In the genomic region with DNA sequence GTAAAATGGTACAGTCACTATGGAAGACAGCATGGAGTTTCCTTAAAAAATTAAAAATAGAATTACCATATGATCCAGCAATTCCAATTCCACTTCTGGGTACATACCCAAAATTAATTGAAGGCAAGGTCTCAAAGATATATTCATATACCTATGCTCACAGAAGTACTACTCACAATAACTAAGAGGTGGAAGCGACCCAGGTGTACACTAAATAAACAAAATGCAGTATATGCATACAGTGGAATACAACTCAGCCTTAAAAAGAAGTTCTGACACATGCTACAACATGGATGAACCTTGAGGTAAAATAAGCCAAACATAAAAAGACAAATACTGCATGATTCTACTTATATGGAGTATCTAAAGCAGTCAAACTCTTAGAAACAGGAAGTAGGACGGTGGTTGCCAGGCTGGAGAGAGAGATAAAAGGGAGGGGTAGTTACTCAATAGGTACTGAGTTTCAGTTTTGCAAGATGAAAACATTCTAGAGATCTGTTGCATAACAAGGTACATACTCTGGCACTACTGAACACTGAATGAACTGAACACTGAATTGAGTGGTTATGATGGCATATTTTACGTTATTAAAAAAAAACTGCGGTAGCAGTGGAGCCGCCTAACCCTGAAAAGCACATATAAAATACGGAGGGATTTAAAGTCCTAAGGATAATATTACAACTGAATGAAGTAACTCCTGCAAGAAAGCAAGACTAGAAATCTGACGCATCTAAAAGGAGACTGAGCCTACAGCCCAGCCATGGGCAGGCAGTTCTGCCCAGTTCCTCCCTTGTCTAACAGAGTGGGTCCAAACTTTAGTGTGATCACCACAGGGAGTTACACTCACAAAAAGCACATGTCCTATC, we compare ENCODE assay signal across 7 cellular contexts. TPM values are rescaled to one million over a fixed set of nuclear protein-coding genes. Genes with fewer than 3 reads are reported as not detected.
A peak's percentile ranks its signal among the peaks of the same experiment; 100 is the strongest.
DNase-seq lines count a peak whose midpoint lies in the region; ATAC-seq, FAIRE-seq and TF ChIP-seq lines count a peak whose summit lies in the region.

No MANE protein-coding gene starts in this region.

- TF ChIP-seq EP300 in GM12878 (IDR thresholded peaks at IDR 0.05; ENCODE audit: borderline replicate concordance in 1 of 2, control insufficient read depth in 1 of 2, low read depth in 2 of 2, low read length in 2 of 2) (no peak), HepG2 (IDR thresholded peaks at IDR 0.05; ENCODE audit: low read depth in 2 of 2, low read length in 2 of 2) (peak in 1 of 2 experiments; percentile 58; a peak in 1 of 4 replicates), HepG2 (CRISPR knock-in tag; IDR thresholded peaks at IDR 0.05; ENCODE audit: borderline replicate concordance) (no peak)

- no peak for TF ChIP-seq RAD21 in GM12878 (IDR thresholded peaks at IDR 0.05; ENCODE audit: insufficient read depth, low read depth, low read length)
- no peak for TF ChIP-seq RAD21 in HepG2 (CRISPR knock-in tag; IDR thresholded peaks at IDR 0.05)

- H3K36me3 ChIP-seq in GM12878 (ENCODE audit: control insufficient read depth in 2 of 2, insufficient read depth in 2 of 2, low read length in 1 of 2) (peaks cover 0 to 5% of the 10 kb centered on the region in 2 experiments; a peak in 2 of 4 replicates), HepG2 (replicated peaks in 1 of 2; ENCODE audit: control insufficient read depth in 1 of 2, insufficient read depth in 2 of 2, low read length in 2 of 2) (peaks cover 1 to 11% of the 10 kb centered on the region in 2 experiments), tibial artery (no peaks in the 10 kb centered on the region)

- FAIRE-seq in GM12878 (lab: Jason Lieb, UNC) (peak; percentile 92), HepG2 (lab: Jason Lieb, UNC) (peak; percentile 88)

- CTCF ChIA-PET in GM12878 (lab: Yijun Ruan, JAX), result interaction anchor here (1.4 to 1.7 kb wide), 3 partner anchors 9 to 35 kb away, joined by 6 to 7 read pairs (median 6); a partner anchor contains a TSS
- CTCF ChIA-PET in HepG2 (lab: Yijun Ruan, JAX; ENCODE audit: low intra/inter-chr PET ratio, low total read pairs), result no interaction called here

- H3K4me3 ChIP-seq in GM12878 (peak overlapping the region; percentile 6; the same call in 1 of the 2 replicates), HepG2 (replicated peaks in 1 of 3; ENCODE audit: insufficient read depth in 1 of 3, low read depth in 2 of 3, low read length in 3 of 3) (no peak overlapping the region), tibial artery (no peak overlapping the region)

- BruUV-seq in GM12878 (replicated peaks; lab: Mats Ljungman, UMichigan) (TSS peak; percentile 26), HepG2 (replicated peaks; lab: Mats Ljungman, UMichigan) (TSS peak; percentile 22)

- ATAC-seq in GM18909 (IDR thresholded peaks at IDR 0.05; ENCODE audit: poor library complexity, unreplicated experiment), result peak; percentile 89
- ATAC-seq in HG02981 (IDR thresholded peaks at IDR 0.05; ENCODE audit: unreplicated experiment), result peak; percentile 89
- peak; percentile 97 for ATAC-seq in GM12878
- ATAC-seq in HepG2, result peak; percentile 86

- 20% methylated on average over 7 of the region's 7 CpGs for WGBS in GM12878 (ENCODE audit: insufficient coverage, insufficient replicate concordance, low lambda C conversion rate, missing lambda C conversion rate)
- 31% methylated on average over 7 of the region's 7 CpGs for WGBS in HepG2 (ENCODE audit: low lambda C conversion rate)

- H4K20me1 ChIP-seq in GM12878 (ENCODE audit: control insufficient read depth, insufficient read depth) (peaks cover 2% of the 10 kb centered on the region; the same call in 1 of the 2 replicates), HepG2 (ENCODE audit: insufficient read depth, low read length) (peaks cover 46% of the 10 kb centered on the region)

- H3K79me2 ChIP-seq in GM12878 (ENCODE audit: control insufficient read depth, insufficient read depth, low read length), result peaks cover 61% of the 10 kb centered on the region
- peaks cover 80% of the 10 kb centered on the region for H3K79me2 ChIP-seq in HepG2 (ENCODE audit: insufficient read depth, low read length)

- H3K9ac ChIP-seq in GM12878 (ENCODE audit: control insufficient read depth, insufficient read depth, low read length) (no peak overlapping the region), HepG2 (ENCODE audit: insufficient read depth, low read depth, low read length) (no peak overlapping the region)

- peaks cover 15% of the 10 kb centered on the region for H3K4me1 ChIP-seq in GM12878 (ENCODE audit: control insufficient read depth, insufficient read depth, low read length)
- H3K4me1 ChIP-seq in HepG2 (ENCODE audit: insufficient read depth, low read length), result peaks cover 18% of the 10 kb centered on the region
- H3K4me1 ChIP-seq in tibial artery, result peaks cover 0 to 70% (median 39%) of the 10 kb centered on the region in 4 donors

- in situ Hi-C loops in GM12878 (cut with MboI) (no loop called here), HepG2 (cut with HindIII; ENCODE audit: extremely low pct_ligation_motif_present, low pct_unique_long_range_greater_than_20kb) (no loop called here)

- H2AFZ ChIP-seq in GM12878 (ENCODE audit: control insufficient read depth, low read depth, low read length), result no peak overlapping the region
- H2AFZ ChIP-seq in HepG2 (ENCODE audit: low read length), result no peak overlapping the region

- SMC1A ChIA-PET in GM12878 (lab: Charles Lee; ENCODE audit: uncharacterized antibody, unreplicated experiment), result interaction anchor here (0.9 to 1.8 kb wide), 5 partner anchors 9 to 66 kb away, joined by 3 to 6 read pairs (median 4); a partner anchor contains a TSS

- DNase-seq in RPMI7951 (ENCODE audit: low read depth) (peak; percentile 4), GM12878 (ENCODE audit: low read depth, low spot score) (peak; percentile 55), HepG2 (ENCODE audit: low spot score) (peak; percentile 79), tibial artery (peak; percentile 66 to 68), NCI-H2081 treated with DMSO at 0.1 percent for 48 hours (lab: John Stamatoyannopoulos, UW) (no peak)

- H3K27ac ChIP-seq in GM12878 (ENCODE audit: control insufficient read depth, insufficient read depth) (peak overlapping the region; percentile 38; the same call in 1 of the 2 replicates), HepG2 (ENCODE audit: extremely low read length, insufficient read depth, low read length) (peak overlapping the region; percentile 42), tibial artery (peak overlapping the region in 1 of 2 donors; percentile 12)

- H3K27me3 ChIP-seq in GM12878 (replicated peaks in 1 of 2; ENCODE audit: control insufficient read depth in 2 of 2, insufficient read depth in 2 of 2, low read length in 1 of 2), result no peaks in the 10 kb centered on the region
- no peaks in the 10 kb centered on the region; a peak in 1 of 5 replicates for H3K27me3 ChIP-seq in HepG2 (ENCODE audit: control insufficient read depth in 1 of 2, insufficient read depth in 2 of 2, low read length in 2 of 2)
- no peaks in the 10 kb centered on the region for H3K27me3 ChIP-seq in tibial artery

- H3K4me2 ChIP-seq in GM12878 (ENCODE audit: control insufficient read depth, insufficient read depth) (peak overlapping the region; percentile 43), HepG2 (ENCODE audit: low read depth, low read length) (peak overlapping the region; percentile 46)

- POLR2A ChIA-PET in GM12878 (lab: Charles Lee), result no interaction called here
- POLR2A ChIA-PET in HepG2 (lab: Yijun Ruan, JAX), result interaction anchor here (1.0 kb wide), 1 partner anchor 12 kb away, joined by 4 read pairs; a partner anchor contains a TSS

- RAD21 ChIA-PET in GM12878 (lab: Charles Lee; ENCODE audit: unreplicated experiment), result interaction anchor here (1.4 to 1.6 kb wide), 2 partner anchors 24 to 35 kb away, joined by 3 to 5 read pairs; a partner anchor contains a TSS

- TF ChIP-seq POLR2A in GM12878 (IDR thresholded peaks at IDR 0.05; ENCODE audit: low read depth, low read length), result no peak
- no peak for TF ChIP-seq POLR2A in HepG2 (IDR thresholded peaks at IDR 0.05; ENCODE audit: insufficient read depth in 1 of 2, low read depth in 2 of 2, low read length in 2 of 2)

- TF ChIP-seq CTCF in GM12878 (IDR thresholded peaks at IDR 0.05 in 2 of 3, conservative IDR thresholded peaks at IDR 0.05 in 1 of 3; ENCODE audit: control insufficient read depth in 2 of 3, extremely low read depth in 1 of 3, insufficient read depth in 1 of 3, low read depth in 3 of 3, low read length in 3 of 3) (no peak), HepG2 (CRISPR knock-in tag; IDR thresholded peaks at IDR 0.05) (no peak), tibial artery (IDR thresholded peaks at IDR 0.05) (no peak)

- no peaks in the 10 kb centered on the region for H3K9me3 ChIP-seq in GM12878 (replicated peaks; ENCODE audit: control insufficient read depth, insufficient read depth, low read length)
- no peaks in the 10 kb centered on the region for H3K9me3 ChIP-seq in HepG2 (ENCODE audit: low read length)
- no peaks in the 10 kb centered on the region for H3K9me3 ChIP-seq in tibial artery

- intact Hi-C loops in GM12878 (cut with micrococcal nuclease; ENCODE audit: unreplicated experiment) (loop anchor here (2.0 kb wide), 1 partner anchor 35 kb away; a partner anchor contains a TSS), HepG2 (cut with micrococcal nuclease; ENCODE audit: unreplicated experiment) (no loop called here), tibial artery (cut with DNase I; ENCODE audit: low total_unique reads) (no loop called here)

RNA-seq across cellular contexts. Expression of a gene that starts 12.8 kb away (rescaled TPM):
- total RNA-seq in RPMI7951 (2014; rRNA removed; shearing (Covaris generic)), result 24.8 and 32.0 TPM in 2 replicates
- total RNA-seq in GM12878 (2013; cell fraction: nucleolus; rRNA removed), result 36.2 and 39.9 TPM in 2 replicates
- 19.5 and 20.7 TPM in 2 replicates for total RNA-seq in GM12878 (2014; rRNA removed)
- total RNA-seq in GM12878 (2014; rRNA removed; fragmentation: Illumina TruSeq; extraction: Trizol), result 7.6 and 10.2 TPM in 2 replicates
- 25.9 and 27.4 TPM in 2 replicates for total RNA-seq in GM12878 (2021)
- 7.8 TPM for polyA plus RNA-seq in GM12878 (2011; ENCODE audit: low read depth)
- polyA plus RNA-seq in GM12878 (2011; rRNA removed), result 7.2 and 14.5 TPM in 2 replicates
- 20.5 and 24.0 TPM in 2 replicates for polyA plus RNA-seq in GM12878 (2011; cell fraction: cytosol; rRNA removed)
- 20.9 and 26.4 TPM in 2 replicates for polyA plus RNA-seq in GM12878 (2011; cell fraction: nucleus; rRNA removed)
- polyA plus RNA-seq in GM12878 (2012), result 12.1 and 14.4 TPM in 2 replicates
- 12.0 and 14.5 TPM in 2 replicates for polyA plus RNA-seq in GM12878 (2014; fragmentation: Illumina TruSeq; extraction: Trizol)
- under 1 TPM; 0.19 to 0.44 TPM for polyA plus RNA-seq in GM12878 (2014; fragmentation: Nextera tagmentation; extraction: Ambion mirVana)
- 17.5 and 18.7 TPM in 2 replicates for polyA plus RNA-seq in GM12878 (2014; rRNA removed)
- 10 to 100 TPM; 24.1 to 28.4 TPM for polyA plus RNA-seq in GM12878 (2016; fragmentation: Nextera tagmentation; extraction: Ambion mirVana)
- 14.9 and 21.1 TPM in 2 replicates for polyA minus RNA-seq in GM12878 (2011; rRNA and poly(A)+ RNA removed)
- 8.4 and 8.5 TPM in 2 replicates for polyA minus RNA-seq in GM12878 (2011; cell fraction: cytosol; rRNA and poly(A)+ RNA removed)
- polyA minus RNA-seq in GM12878 (2011; cell fraction: nucleus; rRNA and poly(A)+ RNA removed), result 9.8 and 16.3 TPM in 2 replicates
- total RNA-seq in HepG2 (2016; rRNA removed; fragmentation: Illumina TruSeq; extraction: Trizol), result 13.1 and 35.3 TPM in 2 replicates
- total RNA-seq in HepG2 (2016; cell fraction: cytosol; rRNA removed; fragmentation: Illumina TruSeq; extraction: Trizol; ENCODE audit: low read depth), result 3.2 and 3.3 TPM in 2 replicates
- 11.4 and 34.3 TPM in 2 replicates for total RNA-seq in HepG2 (2016; cell fraction: insoluble cytoplasmic fraction; rRNA removed; fragmentation: Illumina TruSeq; extraction: Trizol)
- 7.2 and 7.5 TPM in 2 replicates for total RNA-seq in HepG2 (2016; cell fraction: membrane; rRNA removed; fragmentation: Illumina TruSeq; extraction: Trizol)
- total RNA-seq in HepG2 (2016; cell fraction: nucleus; rRNA removed; fragmentation: Illumina TruSeq; extraction: Trizol), result 34.8 and 37.6 TPM in 2 replicates
- polyA plus RNA-seq in HepG2 (2011; rRNA removed), result 23.1 and 27.6 TPM in 2 replicates
- 25.5 and 27.7 TPM in 2 replicates for polyA plus RNA-seq in HepG2 (2011; cell fraction: cytosol; rRNA removed)
- polyA plus RNA-seq in HepG2 (2011; cell fraction: nucleus; rRNA removed), result 29.9 and 34.4 TPM in 2 replicates
- 25.6 and 27.4 TPM in 2 replicates for polyA plus RNA-seq in HepG2 (2012)
- polyA plus RNA-seq in HepG2 (2016; cell fraction: cytosol; fragmentation: Illumina TruSeq; extraction: Trizol; ENCODE audit: low read depth), result 1.5 TPM in 2 replicates
- polyA plus RNA-seq in HepG2 (2016; cell fraction: insoluble cytoplasmic fraction; fragmentation: Illumina TruSeq; extraction: Trizol; ENCODE audit: low read depth), result 10.5 and 13.9 TPM in 2 replicates
- polyA plus RNA-seq in HepG2 (2016; cell fraction: membrane; fragmentation: Illumina TruSeq; extraction: Trizol; ENCODE audit: low read depth), result 3.2 and 3.5 TPM in 2 replicates
- 46.9 and 47.1 TPM in 2 replicates for polyA plus RNA-seq in HepG2 (2016; cell fraction: nucleus; fragmentation: Illumina TruSeq; extraction: Trizol; ENCODE audit: insufficient read depth, low read depth)
- polyA minus RNA-seq in HepG2 (2011; rRNA and poly(A)+ RNA removed; ENCODE audit: low replicate concordance), result 21.9 and 57.1 TPM in 2 replicates
- 20.8 and 23.5 TPM in 2 replicates for polyA minus RNA-seq in HepG2 (2011; cell fraction: cytosol; rRNA and poly(A)+ RNA removed)
- polyA minus RNA-seq in HepG2 (2011; cell fraction: nucleus; rRNA and poly(A)+ RNA removed), result 18.0 and 21.3 TPM in 2 replicates

RNA-seq across cellular contexts. Expression of a gene that starts 21.7 kb away (rescaled TPM):
- not detected in 2 replicates for total RNA-seq in RPMI7951 (2014; rRNA removed; shearing (Covaris generic))
- not detected in 2 replicates for total RNA-seq in GM12878 (2013; cell fraction: nucleolus; rRNA removed)
- total RNA-seq in GM12878 (2014; rRNA removed), result 0.17 TPM in 1 of 2 replicates, not detected in the other
- not detected in 2 replicates for total RNA-seq in GM12878 (2014; rRNA removed; fragmentation: Illumina TruSeq; extraction: Trizol)
- not detected in 2 replicates for total RNA-seq in GM12878 (2021)
- polyA plus RNA-seq in GM12878 (2011; ENCODE audit: low read depth), result not detected
- not detected in 2 replicates for polyA plus RNA-seq in GM12878 (2011; rRNA removed)
- polyA plus RNA-seq in GM12878 (2011; cell fraction: cytosol; rRNA removed), result not detected in 2 replicates
- not detected in 2 replicates for polyA plus RNA-seq in GM12878 (2011; cell fraction: nucleus; rRNA removed)
- polyA plus RNA-seq in GM12878 (2012), result not detected in 2 replicates
- polyA plus RNA-seq in GM12878 (2014; fragmentation: Illumina TruSeq; extraction: Trizol), result 0.03 TPM in 1 of 2 replicates, not detected in the other
- polyA plus RNA-seq in GM12878 (2014; fragmentation: Nextera tagmentation; extraction: Ambion mirVana), result not detected
- polyA plus RNA-seq in GM12878 (2014; rRNA removed), result not detected in 2 replicates
- not detected for polyA plus RNA-seq in GM12878 (2016; fragmentation: Nextera tagmentation; extraction: Ambion mirVana)
- polyA minus RNA-seq in GM12878 (2011; rRNA and poly(A)+ RNA removed), result not detected in 2 replicates
- polyA minus RNA-seq in GM12878 (2011; cell fraction: cytosol; rRNA and poly(A)+ RNA removed), result not detected in 2 replicates
- polyA minus RNA-seq in GM12878 (2011; cell fraction: nucleus; rRNA and poly(A)+ RNA removed), result not detected in 2 replicates
- not detected in 2 replicates for total RNA-seq in HepG2 (2016; rRNA removed; fragmentation: Illumina TruSeq; extraction: Trizol)
- total RNA-seq in HepG2 (2016; cell fraction: cytosol; rRNA removed; fragmentation: Illumina TruSeq; extraction: Trizol; ENCODE audit: low read depth), result not detected in 2 replicates
- not detected in 2 replicates for total RNA-seq in HepG2 (2016; cell fraction: insoluble cytoplasmic fraction; rRNA removed; fragmentation: Illumina TruSeq; extraction: Trizol)
- not detected in 2 replicates for total RNA-seq in HepG2 (2016; cell fraction: membrane; rRNA removed; fragmentation: Illumina TruSeq; extraction: Trizol)
- not detected in 2 replicates for total RNA-seq in HepG2 (2016; cell fraction: nucleus; rRNA removed; fragmentation: Illumina TruSeq; extraction: Trizol)
- not detected in 2 replicates for polyA plus RNA-seq in HepG2 (2011; rRNA removed)
- not detected in 2 replicates for polyA plus RNA-seq in HepG2 (2011; cell fraction: cytosol; rRNA removed)
- not detected in 2 replicates for polyA plus RNA-seq in HepG2 (2011; cell fraction: nucleus; rRNA removed)
- polyA plus RNA-seq in HepG2 (2012), result not detected in 2 replicates
- not detected in 2 replicates for polyA plus RNA-seq in HepG2 (2016; cell fraction: cytosol; fragmentation: Illumina TruSeq; extraction: Trizol; ENCODE audit: low read depth)
- polyA plus RNA-seq in HepG2 (2016; cell fraction: insoluble cytoplasmic fraction; fragmentation: Illumina TruSeq; extraction: Trizol; ENCODE audit: low read depth), result not detected in 2 replicates
- polyA plus RNA-seq in HepG2 (2016; cell fraction: membrane; fragmentation: Illumina TruSeq; extraction: Trizol; ENCODE audit: low read depth), result not detected in 2 replicates
- polyA plus RNA-seq in HepG2 (2016; cell fraction: nucleus; fragmentation: Illumina TruSeq; extraction: Trizol; ENCODE audit: insufficient read depth, low read depth), result not detected in 2 replicates
- not detected in 2 replicates for polyA minus RNA-seq in HepG2 (2011; rRNA and poly(A)+ RNA removed; ENCODE audit: low replicate concordance)
- not detected in 2 replicates for polyA minus RNA-seq in HepG2 (2011; cell fraction: cytosol; rRNA and poly(A)+ RNA removed)
- polyA minus RNA-seq in HepG2 (2011; cell fraction: nucleus; rRNA and poly(A)+ RNA removed), result not detected in 2 replicates

RNA-seq across cellular contexts. Expression of a gene that starts 35.0 kb away (rescaled TPM):
- total RNA-seq in RPMI7951 (2014; rRNA removed; shearing (Covaris generic)), result 9.4 and 10.2 TPM in 2 replicates
- 9.8 and 14.9 TPM in 2 replicates for total RNA-seq in GM12878 (2013; cell fraction: nucleolus; rRNA removed)
- total RNA-seq in GM12878 (2014; rRNA removed) (12.5 and 13.5 TPM in 2 replicates), GM12878 (2014; rRNA removed; fragmentation: Illumina TruSeq; extraction: Trizol) (6.0 and 6.4 TPM in 2 replicates), GM12878 (2021) (17.9 and 18.3 TPM in 2 replicates), HepG2 (2016; rRNA removed; fragmentation: Illumina TruSeq; extraction: Trizol) (7.6 and 8.9 TPM in 2 replicates)
- 4.2 TPM for polyA plus RNA-seq in GM12878 (2011; ENCODE audit: low read depth)
- polyA plus RNA-seq in GM12878 (2011; rRNA removed) (5.7 and 10.2 TPM in 2 replicates), GM12878 (2014; fragmentation: Illumina TruSeq; extraction: Trizol) (0.89 and 6.3 TPM in 2 replicates), GM12878 (2014; fragmentation: Nextera tagmentation; extraction: Ambion mirVana) (1 to 10 TPM in 1 of 2 experiments, under 1 TPM in 1; 0.14 to 1.0 TPM), GM12878 (2014; rRNA removed) (16.2 and 16.9 TPM in 2 replicates), GM12878 (2016; fragmentation: Nextera tagmentation; extraction: Ambion mirVana) (10 to 100 TPM; 14.2 to 15.0 TPM), HepG2 (2011; rRNA removed) (7.7 and 9.4 TPM in 2 replicates)
- polyA plus RNA-seq in GM12878 (2011; cell fraction: cytosol; rRNA removed), result 12.9 and 18.4 TPM in 2 replicates
- 17.2 and 24.5 TPM in 2 replicates for polyA plus RNA-seq in GM12878 (2011; cell fraction: nucleus; rRNA removed)
- 10.5 and 11.6 TPM in 2 replicates for polyA plus RNA-seq in GM12878 (2012)
- polyA minus RNA-seq in GM12878 (2011; rRNA and poly(A)+ RNA removed), result 2.9 and 7.7 TPM in 2 replicates
- polyA minus RNA-seq in GM12878 (2011; cell fraction: cytosol; rRNA and poly(A)+ RNA removed), result 5.6 TPM in 2 replicates
- 3.7 and 6.9 TPM in 2 replicates for polyA minus RNA-seq in GM12878 (2011; cell fraction: nucleus; rRNA and poly(A)+ RNA removed)
- 1.4 and 1.9 TPM in 2 replicates for total RNA-seq in HepG2 (2016; cell fraction: cytosol; rRNA removed; fragmentation: Illumina TruSeq; extraction: Trizol; ENCODE audit: low read depth)
- total RNA-seq in HepG2 (2016; cell fraction: insoluble cytoplasmic fraction; rRNA removed; fragmentation: Illumina TruSeq; extraction: Trizol), result 7.9 and 8.1 TPM in 2 replicates
- total RNA-seq in HepG2 (2016; cell fraction: membrane; rRNA removed; fragmentation: Illumina TruSeq; extraction: Trizol), result 4.1 and 4.3 TPM in 2 replicates
- total RNA-seq in HepG2 (2016; cell fraction: nucleus; rRNA removed; fragmentation: Illumina TruSeq; extraction: Trizol), result 4.9 and 6.3 TPM in 2 replicates
- polyA plus RNA-seq in HepG2 (2011; cell fraction: cytosol; rRNA removed), result 6.7 and 9.6 TPM in 2 replicates
- polyA plus RNA-seq in HepG2 (2011; cell fraction: nucleus; rRNA removed), result 18.1 and 19.0 TPM in 2 replicates
- polyA plus RNA-seq in HepG2 (2012), result 6.1 and 7.0 TPM in 2 replicates
- polyA plus RNA-seq in HepG2 (2016; cell fraction: cytosol; fragmentation: Illumina TruSeq; extraction: Trizol; ENCODE audit: low read depth), result 2.1 and 2.6 TPM in 2 replicates
- 9.6 and 10.8 TPM in 2 replicates for polyA plus RNA-seq in HepG2 (2016; cell fraction: insoluble cytoplasmic fraction; fragmentation: Illumina TruSeq; extraction: Trizol; ENCODE audit: low read depth)
- polyA plus RNA-seq in HepG2 (2016; cell fraction: membrane; fragmentation: Illumina TruSeq; extraction: Trizol; ENCODE audit: low read depth), result 3.7 and 3.8 TPM in 2 replicates
- 17.9 and 18.0 TPM in 2 replicates for polyA plus RNA-seq in HepG2 (2016; cell fraction: nucleus; fragmentation: Illumina TruSeq; extraction: Trizol; ENCODE audit: insufficient read depth, low read depth)
- polyA minus RNA-seq in HepG2 (2011; rRNA and poly(A)+ RNA removed; ENCODE audit: low replicate concordance), result 5.0 and 5.6 TPM in 2 replicates
- polyA minus RNA-seq in HepG2 (2011; cell fraction: cytosol; rRNA and poly(A)+ RNA removed), result 3.7 and 4.4 TPM in 2 replicates
- polyA minus RNA-seq in HepG2 (2011; cell fraction: nucleus; rRNA and poly(A)+ RNA removed), result 4.8 and 6.2 TPM in 2 replicates

RNA-seq across cellular contexts. Expression of a gene that starts 40.7 kb away (rescaled TPM):
- total RNA-seq in RPMI7951 (2014; rRNA removed; shearing (Covaris generic)), result not detected in 2 replicates
- not detected in 2 replicates for total RNA-seq in GM12878 (2013; cell fraction: nucleolus; rRNA removed)
- total RNA-seq in GM12878 (2014; rRNA removed) (not detected in 2 replicates), GM12878 (2014; rRNA removed; fragmentation: Illumina TruSeq; extraction: Trizol) (not detected in 2 replicates), GM12878 (2021) (not detected in 2 replicates), HepG2 (2016; rRNA removed; fragmentation: Illumina TruSeq; extraction: Trizol) (not detected in 2 replicates)
- polyA plus RNA-seq in GM12878 (2011; ENCODE audit: low read depth), result not detected
- polyA plus RNA-seq in GM12878 (2011; rRNA removed) (not detected in 2 replicates), GM12878 (2014; fragmentation: Illumina TruSeq; extraction: Trizol) (not detected in 2 replicates), GM12878 (2014; fragmentation: Nextera tagmentation; extraction: Ambion mirVana) (not detected), GM12878 (2014; rRNA removed) (not detected in 2 replicates), GM12878 (2016; fragmentation: Nextera tagmentation; extraction: Ambion mirVana) (not detected), HepG2 (2011; rRNA removed) (not detected in 2 replicates)
- not detected in 2 replicates for polyA plus RNA-seq in GM12878 (2011; cell fraction: cytosol; rRNA removed)
- not detected in 2 replicates for polyA plus RNA-seq in GM12878 (2011; cell fraction: nucleus; rRNA removed)
- not detected in 2 replicates for polyA plus RNA-seq in GM12878 (2012)
- not detected in 2 replicates for polyA minus RNA-seq in GM12878 (2011; rRNA and poly(A)+ RNA removed)
- not detected in 2 replicates for polyA minus RNA-seq in GM12878 (2011; cell fraction: cytosol; rRNA and poly(A)+ RNA removed)
- polyA minus RNA-seq in GM12878 (2011; cell fraction: nucleus; rRNA and poly(A)+ RNA removed), result not detected in 2 replicates
- not detected in 2 replicates for total RNA-seq in HepG2 (2016; cell fraction: cytosol; rRNA removed; fragmentation: Illumina TruSeq; extraction: Trizol; ENCODE audit: low read depth)
- not detected in 2 replicates for total RNA-seq in HepG2 (2016; cell fraction: insoluble cytoplasmic fraction; rRNA removed; fragmentation: Illumina TruSeq; extraction: Trizol)
- total RNA-seq in HepG2 (2016; cell fraction: membrane; rRNA removed; fragmentation: Illumina TruSeq; extraction: Trizol), result not detected in 2 replicates
- total RNA-seq in HepG2 (2016; cell fraction: nucleus; rRNA removed; fragmentation: Illumina TruSeq; extraction: Trizol), result not detected in 2 replicates
- not detected in 2 replicates for polyA plus RNA-seq in HepG2 (2011; cell fraction: cytosol; rRNA removed)
- not detected in 2 replicates for polyA plus RNA-seq in HepG2 (2011; cell fraction: nucleus; rRNA removed)
- polyA plus RNA-seq in HepG2 (2012), result not detected in 2 replicates
- not detected in 2 replicates for polyA plus RNA-seq in HepG2 (2016; cell fraction: cytosol; fragmentation: Illumina TruSeq; extraction: Trizol; ENCODE audit: low read depth)
- polyA plus RNA-seq in HepG2 (2016; cell fraction: insoluble cytoplasmic fraction; fragmentation: Illumina TruSeq; extraction: Trizol; ENCODE audit: low read depth), result not detected in 2 replicates
- polyA plus RNA-seq in HepG2 (2016; cell fraction: membrane; fragmentation: Illumina TruSeq; extraction: Trizol; ENCODE audit: low read depth), result not detected in 2 replicates
- polyA plus RNA-seq in HepG2 (2016; cell fraction: nucleus; fragmentation: Illumina TruSeq; extraction: Trizol; ENCODE audit: insufficient read depth, low read depth), result not detected in 2 replicates
- polyA minus RNA-seq in HepG2 (2011; rRNA and poly(A)+ RNA removed; ENCODE audit: low replicate concordance), result not detected in 2 replicates
- polyA minus RNA-seq in HepG2 (2011; cell fraction: cytosol; rRNA and poly(A)+ RNA removed), result not detected in 2 replicates
- polyA minus RNA-seq in HepG2 (2011; cell fraction: nucleus; rRNA and poly(A)+ RNA removed), result not detected in 2 replicates
